In the genomic region with DNA sequence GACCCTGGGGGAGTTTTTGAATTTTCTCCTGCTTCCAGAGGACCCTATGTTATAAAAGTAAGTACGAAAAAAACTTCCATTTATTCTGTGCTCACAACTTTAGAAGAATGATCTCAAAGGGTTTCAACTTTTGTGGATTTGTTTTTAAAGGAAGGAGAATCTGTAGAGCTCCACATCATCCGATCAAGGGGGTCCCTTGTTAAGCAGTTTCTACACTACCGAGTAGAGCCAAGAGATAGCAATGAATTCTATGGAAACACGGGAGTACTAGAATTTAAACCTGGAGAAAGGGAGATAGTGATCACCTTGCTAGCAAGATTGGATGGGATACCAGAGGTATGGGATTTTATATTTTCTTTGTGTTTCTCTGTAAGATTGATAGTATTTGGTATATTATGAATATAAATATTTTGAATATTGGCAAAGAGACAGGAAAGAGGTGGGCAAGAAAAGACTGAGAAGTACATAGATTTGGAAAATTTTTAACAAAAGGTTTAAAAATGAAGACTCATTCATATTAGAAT, we compare ENCODE assay signal across 1 cellular context.
TF ChIP-seq lines count a peak whose summit lies in the region.

No MANE protein-coding gene starts in this region.

TF ChIP-seq in GM12878, 131 proteins besides CTCF, POLR2A, EP300 and RAD21:
- TF ChIP-seq, protein P1, sequence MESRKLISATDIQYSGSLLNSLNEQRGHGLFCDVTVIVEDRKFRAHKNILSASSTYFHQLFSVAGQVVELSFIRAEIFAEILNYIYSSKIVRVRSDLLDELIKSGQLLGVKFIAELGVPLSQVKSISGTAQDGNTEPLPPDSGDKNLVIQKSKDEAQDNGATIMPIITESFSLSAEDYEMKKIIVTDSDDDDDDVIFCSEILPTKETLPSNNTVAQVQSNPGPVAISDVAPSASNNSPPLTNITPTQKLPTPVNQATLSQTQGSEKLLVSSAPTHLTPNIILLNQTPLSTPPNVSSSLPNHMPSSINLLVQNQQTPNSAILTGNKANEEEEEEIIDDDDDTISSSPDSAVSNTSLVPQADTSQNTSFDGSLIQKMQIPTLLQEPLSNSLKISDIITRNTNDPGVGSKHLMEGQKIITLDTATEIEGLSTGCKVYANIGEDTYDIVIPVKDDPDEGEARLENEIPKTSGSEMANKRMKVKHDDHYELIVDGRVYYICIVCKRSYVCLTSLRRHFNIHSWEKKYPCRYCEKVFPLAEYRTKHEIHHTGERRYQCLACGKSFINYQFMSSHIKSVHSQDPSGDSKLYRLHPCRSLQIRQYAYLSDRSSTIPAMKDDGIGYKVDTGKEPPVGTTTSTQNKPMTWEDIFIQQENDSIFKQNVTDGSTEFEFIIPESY (IDR thresholded peaks at IDR 0.05) = no peak
TF ChIP-seq in GM12878: peak in this region for 0.
